ENCODE assay signal across 13 cellular contexts in genomic region chr17:39485555-39485954, GRCh38. TPM values are rescaled to one million over a fixed set of nuclear protein-coding genes. Genes with fewer than 3 reads are reported as not detected.
DNase-seq lines count a peak whose midpoint lies in the region; ATAC-seq, FAIRE-seq and TF ChIP-seq lines count a peak whose summit lies in the region.
"Had no signal": no experiment of that assay in that cellular context is flagged by ENCODE, and none has a peak within 500 bp of the region (broad histone marks: within the 10 kb centered on the region; RNA-seq: fewer than 3 reads in every experiment).

No MANE protein-coding gene starts in this region.

- CTCF ChIA-PET in Panc1 (lab: Charles Lee): no interaction called here

- no TSS peak for BruUV-seq in Panc1 (replicated peaks; lab: Mats Ljungman, UMichigan)

- H3K4me1 ChIP-seq in Panc1 (ENCODE audit: control insufficient read depth, insufficient read depth, low read length): no peaks in the 10 kb centered on the region

- H3K9me3 ChIP-seq in Panc1 (ENCODE audit: control insufficient read depth, insufficient read depth, low read depth, low read length): no peaks in the 10 kb centered on the region

- peaks cover 4% of the 10 kb centered on the region for H3K36me3 ChIP-seq in Panc1 (ENCODE audit: control insufficient read depth, insufficient read depth, low read length)

- H3K27ac ChIP-seq in Panc1 (ENCODE audit: low read length): no peak overlapping the region

- FAIRE-seq in GM19239 (lab: Jason Lieb, UNC) (no peak), D721Med (lab: Jason Lieb, UNC) (no peak)

- H3K27me3 ChIP-seq in Panc1 (ENCODE audit: control insufficient read depth, insufficient read depth, low read length): no peaks in the 10 kb centered on the region

- POLR2A ChIA-PET in Panc1 (lab: Charles Lee): no interaction called here

- no peak for TF ChIP-seq CTCF in Panc1 (IDR thresholded peaks at IDR 0.05)
- TF ChIP-seq CTCF in epithelial cell of proximal tubule (conservative IDR thresholded peaks at IDR 0.05; ENCODE audit: low read depth, low read length): no peak
- TF ChIP-seq CTCF in retinal pigment epithelial cell (conservative IDR thresholded peaks at IDR 0.05; ENCODE audit: low read depth, low read length): no peak
- no peak for TF ChIP-seq CTCF in D721Med (IDR thresholded peaks at IDR 0.05; ENCODE audit: insufficient read depth, missing control alignments)

- intact Hi-C loops in Panc1 (cut with micrococcal nuclease; ENCODE audit: unreplicated experiment): no loop called here

- ATAC-seq in Panc1: 0 out of 2 replicates have a peak, but pooled peaks have one; percentile 60
- ATAC-seq: activated CD8-positive, alpha-beta T cell treated with anti-CD3 and anti-CD28 coated beads, Interleukin-2, amount 10 ng/mL, durations not matched to agents 7 days and 5 days; stimulated activated effector memory CD8-positive, alpha-beta T cell treated with anti-CD3 and anti-CD28 coated beads, Interleukin-12 subunit alpha, Interleukin-12 subunit beta, amount 100 ng/mL, for 72 hours had no signal

- DNase-seq in GF-D8 (lab: John Stamatoyannopoulos, UW) (peak; percentile 32), Panc1 (ENCODE audit: low read depth, low spot score) (peak; percentile 13), epithelial cell of proximal tubule (ENCODE audit: low read depth) (peak; percentile 78), retinal pigment epithelial cell (ENCODE audit: low read depth) (peak; percentile 58), GM19239 (ENCODE audit: insufficient read length, low spot score) (no peak), NCI-H187 (lab: John Stamatoyannopoulos, UW) (no peak), D721Med (ENCODE audit: insufficient read length, low spot score) (no peak), DMS 273 treated with DMSO at 0.1 percent for 48 hours (lab: John Stamatoyannopoulos, UW) (no peak)
- DNase-seq: activated CD8-positive, alpha-beta T cell treated with anti-CD3 and anti-CD28 coated beads, Interleukin-2, amount 10 ng/mL, durations not matched to agents 7 days and 5 days; amygdala; DMS79 treated with DMSO at 0.1 percent for 48 hours; SHP77 had no signal

- in situ Hi-C loops in Panc1 (cut with HindIII; ENCODE audit: low pct_unique_long_range_greater_than_20kb, low sequenced_read_pairs): no loop called here

- H3K4me3 ChIP-seq in Panc1 (ENCODE audit: low read depth in 2 of 2, low read length in 2 of 2): no peak overlapping the region
- H3K4me3 ChIP-seq in epithelial cell of proximal tubule (ENCODE audit: low read depth, low read length): no peak overlapping the region
- no peak overlapping the region for H3K4me3 ChIP-seq in retinal pigment epithelial cell (ENCODE audit: low read length)

RNA-seq across cellular contexts. Expression of gene CDK12, which starts 24.3 kb away (rescaled TPM):
- 57.8 TPM for total RNA-seq in Panc1 (2021; ENCODE audit: unreplicated experiment)
- polyA plus RNA-seq in Panc1 (2012; ENCODE audit: insufficient read length): 25.1 TPM
- total RNA-seq in epithelial cell of proximal tubule: 13.5 and 21.9 TPM in 2 replicates

RNA-seq across cellular contexts. Expression of gene MED1, which starts 34.5 kb away (rescaled TPM):
- 41.4 TPM for total RNA-seq in Panc1 (2021; ENCODE audit: unreplicated experiment)
- polyA plus RNA-seq in Panc1 (2012; ENCODE audit: insufficient read length): 16.1 TPM
- 14.6 and 20.5 TPM in 2 replicates for total RNA-seq in epithelial cell of proximal tubule

Comparison
In these comparisons a context has a peak if more than half of its experiments do, and no peak if none do; other contexts are left out.
1. DNase-seq: peak in GF-D8 (single experiment), Panc1 (single experiment), epithelial cell of proximal tubule (single experiment) and retinal pigment epithelial cell (single experiment); none in GM19239 (single experiment), NCI-H187 (0 of 2), D721Med (single experiment) and DMS 273 treated with DMSO at 0.1 percent for 48 hours (single experiment).